ENCODE assay signal across 25 cellular contexts in the genomic region with DNA sequence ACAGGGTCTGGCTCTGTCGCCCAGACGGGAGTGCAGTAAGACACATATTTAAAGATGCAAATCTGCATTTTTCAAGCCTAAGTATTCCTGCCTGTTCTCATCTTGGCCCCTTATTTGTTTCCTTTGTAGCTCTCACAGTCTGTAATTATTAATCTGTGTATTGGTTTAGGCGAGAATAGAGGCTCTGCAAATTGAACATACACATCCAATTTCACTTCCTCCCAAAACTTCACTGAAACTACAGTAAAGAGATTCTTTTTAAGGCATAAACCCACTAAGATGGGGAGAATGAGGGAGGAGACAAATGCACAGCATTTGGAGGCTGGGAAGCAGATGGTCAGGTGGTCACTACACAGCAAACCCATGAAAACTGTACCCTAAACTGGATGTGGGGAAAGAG.
"Had no signal": no experiment of that assay in that cellular context is flagged by ENCODE, and none has a peak within 500 bp of the region (broad histone marks: within the 10 kb centered on the region; RNA-seq: fewer than 3 reads in every experiment).

No MANE protein-coding gene starts in this region.

- H3K27ac Mint-ChIP-seq: activated B cell treated with CpG ODN at 0.5 μM for 24 hours; activated CD4-positive, alpha-beta memory T cell treated with anti-CD3 and anti-CD28 coated beads, Interleukin-2, amount 10 ng/mL, durations not matched to agents 7 days and 5 days; activated CD4-positive, alpha-beta T cell treated with anti-CD3 and anti-CD28 coated beads, Interleukin-2, amount 10 ng/mL, durations not matched to agents 24 days and 14 days; activated naive CD4-positive, alpha-beta T cell treated with anti-CD3 and anti-CD28 coated beads, Interleukin-2, amount 50 U/mL, for 24 hours; activated T-helper 2 cell treated with anti-CD3 and anti-CD28 coated beads, Interferon-gamma antibody, Interleukin-2, Interleukin-4, amounts not matched to agents 10 μg/mL and 5 μg/mL and 100 μg/mL, durations not matched to agents 14 hours and 24 hours and 36 hours had no signal

- H3K4me3 Mint-ChIP-seq: activated B cell treated with CpG ODN at 0.5 μM for 24 hours; activated CD4-positive, alpha-beta memory T cell treated with anti-CD3 and anti-CD28 coated beads, Interleukin-2, amount 10 ng/mL, durations not matched to agents 7 days and 5 days; activated CD4-positive, alpha-beta T cell treated with anti-CD3 and anti-CD28 coated beads, Interleukin-2, amount 10 ng/mL, durations not matched to agents 24 days and 14 days; activated naive CD4-positive, alpha-beta T cell treated with anti-CD3 and anti-CD28 coated beads, Interleukin-2, amount 50 U/mL, for 24 hours had no signal

- DNase-seq: activated B cell treated with CpG ODN at 0.5 μM for 24 hours; activated CD4-positive, alpha-beta memory T cell treated with anti-CD3 and anti-CD28 coated beads, Interleukin-2, amount 10 ng/mL, durations not matched to agents 7 days and 5 days; activated CD4-positive, alpha-beta T cell treated with anti-CD3 and anti-CD28 coated beads for 1 hour; activated CD4-positive, alpha-beta T cell treated with anti-CD3 and anti-CD28 coated beads, Interleukin-2, amount 10 ng/mL, durations not matched to agents 24 days and 14 days; activated T-cell treated with anti-CD3 and anti-CD28 coated beads for 4 hours; activated T-cell treated with anti-CD3 and anti-CD28 coated beads, Interleukin-2, amount 50 U/mL, for 48 hours; body of pancreas; central memory CD4-positive, alpha-beta T cell; KG1; NCI-H1105 treated with DMSO at 0.1 percent for 48 hours; NCI-H1436 treated with DMSO at 0.1 percent for 48 hours; NCI-H187; NCI-H2081; NCI-H446; NCI-H524; Peyer's patch; Right ventricle myocardium superior; SJCRH30; SK-N-SH; SW 1271 had no signal

- H3K27ac ChIP-seq: ascending aorta, body of pancreas, Peyer's patch, RWPE1, SJCRH30 had no signal

- H3K27me3 Mint-ChIP-seq: activated B cell treated with CpG ODN at 0.5 μM for 24 hours; activated CD4-positive, alpha-beta memory T cell treated with anti-CD3 and anti-CD28 coated beads, Interleukin-2, amount 10 ng/mL, durations not matched to agents 7 days and 5 days; activated CD4-positive, alpha-beta T cell treated with anti-CD3 and anti-CD28 coated beads, Interleukin-2, amount 10 ng/mL, durations not matched to agents 24 days and 14 days; activated naive CD4-positive, alpha-beta T cell treated with anti-CD3 and anti-CD28 coated beads, Interleukin-2, amount 50 U/mL, for 24 hours had no signal

- H3K9me3 ChIP-seq: ascending aorta, body of pancreas, Peyer's patch, SJCRH30, SK-N-SH had no signal

- H3K4me2 ChIP-seq: SK-N-SH had no signal

- H3K36me3 Mint-ChIP-seq: activated naive CD4-positive, alpha-beta T cell treated with anti-CD3 and anti-CD28 coated beads, Interleukin-2, amount 50 U/mL, for 24 hours had no signal

- H3K4me3 ChIP-seq: ascending aorta, body of pancreas, Peyer's patch, SJCRH30 had no signal

- H3K36me3 ChIP-seq: ascending aorta, Peyer's patch, SJCRH30 had no signal

- H3K9me3 Mint-ChIP-seq: activated B cell treated with CpG ODN at 0.5 μM for 24 hours; activated CD4-positive, alpha-beta memory T cell treated with anti-CD3 and anti-CD28 coated beads, Interleukin-2, amount 10 ng/mL, durations not matched to agents 7 days and 5 days; activated CD4-positive, alpha-beta T cell treated with anti-CD3 and anti-CD28 coated beads, Interleukin-2, amount 10 ng/mL, durations not matched to agents 24 days and 14 days; activated naive CD4-positive, alpha-beta T cell treated with anti-CD3 and anti-CD28 coated beads, Interleukin-2, amount 50 U/mL, for 24 hours; activated T-helper 2 cell treated with anti-CD3 and anti-CD28 coated beads, Interferon-gamma antibody, Interleukin-2, Interleukin-4, amounts not matched to agents 10 μg/mL and 5 μg/mL and 100 μg/mL, durations not matched to agents 14 hours and 24 hours and 36 hours had no signal

- ATAC-seq: body of pancreas had no signal

- H3K27me3 ChIP-seq: ascending aorta, body of pancreas, Peyer's patch had no signal

- H3K4me1 Mint-ChIP-seq: activated CD4-positive, alpha-beta T cell treated with anti-CD3 and anti-CD28 coated beads, Interleukin-2, amount 10 ng/mL, durations not matched to agents 24 days and 14 days; activated naive CD4-positive, alpha-beta T cell treated with anti-CD3 and anti-CD28 coated beads, Interleukin-2, amount 50 U/mL, for 24 hours had no signal

- H3K9ac ChIP-seq: SK-N-SH had no signal

- H3K4me1 ChIP-seq: ascending aorta, body of pancreas, Peyer's patch, SJCRH30 had no signal

- FAIRE-seq: bronchial epithelial cell had no signal
